In genomic region chr5:33588654-33589372, GRCh38 we compare ENCODE assay signal across 8 cellular contexts.
DNase-seq lines count a peak whose midpoint lies in the region; ATAC-seq and TF ChIP-seq lines count a peak whose summit lies in the region.

No MANE protein-coding gene starts in this region.

- intact Hi-C loops in gastrocnemius medialis (cut with DNase I; ENCODE audit: low total_unique reads), result no loop called here

- no peak overlapping the region for H3K9ac ChIP-seq in KMS-11

- no peaks in the 10 kb centered on the region for H4K20me1 ChIP-seq in KMS-11 (ENCODE audit: insufficient read depth)

- H3K36me3 ChIP-seq in KMS-11 (ENCODE audit: insufficient read depth) (no peaks in the 10 kb centered on the region), gastrocnemius medialis (no peaks in the 10 kb centered on the region)

- peak; percentile 45 for DNase-seq in A172 (ENCODE audit: low spot score)
- peak; percentile 24 for DNase-seq in activated CD4-positive, alpha-beta T cell treated with anti-CD3 and anti-CD28 coated beads, Interleukin-2, amount 50 U/mL, for 1 hour
- no peak for DNase-seq in foreskin fibroblast
- DNase-seq in stimulated activated CD8-positive, alpha-beta memory T cell treated with anti-CD3 and anti-CD28 coated beads, Interleukin-15, amount 100 ng/mL, for 48 hours (ENCODE audit: low read depth in 2 of 2), result peak; percentile 13 to 19
- DNase-seq in D341Med (ENCODE audit: low spot score), result no peak
- DNase-seq in gastrocnemius medialis, result no peak

- H3K4me1 ChIP-seq in KMS-11 (ENCODE audit: low read depth, poor library complexity, severe bottlenecking), result no peaks in the 10 kb centered on the region
- no peaks in the 10 kb centered on the region for H3K4me1 ChIP-seq in gastrocnemius medialis

- ATAC-seq in GM18502 (IDR thresholded peaks at IDR 0.05; ENCODE audit: poor library complexity, unreplicated experiment) (peak; percentile 56), gastrocnemius medialis (no peak)

- TF ChIP-seq CTCF in KMS-11 (conservative IDR thresholded peaks at IDR 0.05; ENCODE audit: low read depth, low read length) (0 out of 2 replicates have a peak, but pooled peaks have one; percentile 29), foreskin fibroblast (IDR thresholded peaks at IDR 0.05; ENCODE audit: low read depth, low read length) (peak; percentile 29), gastrocnemius medialis (IDR thresholded peaks at IDR 0.05 in 4 of 5, conservative IDR thresholded peaks at IDR 0.05 in 1 of 5) (no peak)

- H3K4me2 ChIP-seq in KMS-11, result no peak overlapping the region

- no peak for TF ChIP-seq POLR2A in gastrocnemius medialis (IDR thresholded peaks at IDR 0.05)

- no peak overlapping the region for H3K4me3 ChIP-seq in KMS-11 (IDR thresholded peaks at IDR 0.05; ENCODE audit: insufficient read depth, low read depth, low read length)
- H3K4me3 ChIP-seq in foreskin fibroblast (ENCODE audit: low read depth in 1 of 2, low read length in 2 of 2), result no peak overlapping the region
- H3K4me3 ChIP-seq in gastrocnemius medialis, result no peak overlapping the region

- in situ Hi-C loops in gastrocnemius medialis (cut with MboI; ENCODE audit: low sequenced_read_pairs in 4 of 4), result no loop called here

- no peak overlapping the region for H3K27ac ChIP-seq in KMS-11
- H3K27ac ChIP-seq in gastrocnemius medialis, result no peak overlapping the region

- no peaks in the 10 kb centered on the region for H3K79me2 ChIP-seq in KMS-11 (ENCODE audit: insufficient read depth, low read depth)

- H2AFZ ChIP-seq in KMS-11 (ENCODE audit: low read depth), result no peak overlapping the region

- H3K27me3 ChIP-seq in KMS-11 (ENCODE audit: insufficient read depth, low read depth), result no peaks in the 10 kb centered on the region
- no peaks in the 10 kb centered on the region for H3K27me3 ChIP-seq in gastrocnemius medialis

- H3K9me3 ChIP-seq in gastrocnemius medialis, result no peaks in the 10 kb centered on the region

Comparison
In these comparisons a context has a peak if more than half of its experiments do, and no peak if none do; other contexts are left out.
1. DNase-seq: peak in A172 (single experiment), activated CD4-positive, alpha-beta T cell treated with anti-CD3 and anti-CD28 coated beads, Interleukin-2, amount 50 U/mL, for 1 hour (single experiment) and stimulated activated CD8-positive, alpha-beta memory T cell treated with anti-CD3 and anti-CD28 coated beads, Interleukin-15, amount 100 ng/mL, for 48 hours (2 of 2); none in foreskin fibroblast (0 of 2), D341Med (single experiment) and gastrocnemius medialis (0 of 2).
2. CTCF ChIP-seq: peak in KMS-11 (single experiment) and foreskin fibroblast (single experiment); none in gastrocnemius medialis (0 of 5).